In genomic region chr14:80862983-80863382, GRCh38 we compare ENCODE assay signal across 15 cellular contexts.
A peak's percentile ranks its signal among the peaks of the same experiment; 100 is the strongest.
DNase-seq lines count a peak whose midpoint lies in the region; FAIRE-seq and TF ChIP-seq lines count a peak whose summit lies in the region.
"Had no signal": no experiment of that assay in that cellular context is flagged by ENCODE, and none has a peak within 500 bp of the region (broad histone marks: within the 10 kb centered on the region; RNA-seq: fewer than 3 reads in every experiment).

No MANE protein-coding gene starts in this region.

- H3F3A ChIP-seq in Loucy (ENCODE audit: low read depth), result no peaks in the 10 kb centered on the region
- H3F3A ChIP-seq in neural cell (ENCODE audit: insufficient read depth, low read length, poor library complexity, severe bottlenecking), result no peaks in the 10 kb centered on the region

- H3K79me2 ChIP-seq in Loucy (ENCODE audit: insufficient read depth, low read length) (no peaks in the 10 kb centered on the region), neural cell (replicated peaks; ENCODE audit: insufficient read depth, low read length) (no peaks in the 10 kb centered on the region)

- peaks cover 7% of the 10 kb centered on the region for H3K4me1 Mint-ChIP-seq in chondrocyte (ENCODE audit: low read depth)
- H3K4me1 Mint-ChIP-seq: naive thymus-derived CD4-positive, alpha-beta T cell had no signal

- H3K9me3 ChIP-seq in Loucy (ENCODE audit: insufficient read depth, low read depth, low read length), result peaks cover 10% of the 10 kb centered on the region
- peaks cover 2% of the 10 kb centered on the region for H3K9me3 ChIP-seq in neural cell (ENCODE audit: low read length)
- H3K9me3 ChIP-seq in SJCRH30 (replicated peaks), result peaks cover 6% of the 10 kb centered on the region; the same call in 1 of the 2 replicates
- H3K9me3 ChIP-seq: MG63 had no signal

- no peaks in the 10 kb centered on the region for H3K9me2 ChIP-seq in Loucy (replicated peaks; ENCODE audit: low read depth, low read length)
- no peaks in the 10 kb centered on the region for H3K9me2 ChIP-seq in neural cell (ENCODE audit: insufficient read depth, low read length)

- no peak overlapping the region for H3K27ac Mint-ChIP-seq in chondrocyte (ENCODE audit: unreplicated experiment)
- H3K27ac Mint-ChIP-seq: naive thymus-derived CD4-positive, alpha-beta T cell had no signal

- TF ChIP-seq EP300 in neural cell (conservative IDR thresholded peaks at IDR 0.05; ENCODE audit: poor library complexity, severe bottlenecking), result no peak

- H3K4me3 ChIP-seq in Loucy (ENCODE audit: low read length, poor library complexity, severe bottlenecking), result no peak overlapping the region
- no peak overlapping the region for H3K4me3 ChIP-seq in neural cell (ENCODE audit: low read length)
- H3K4me3 ChIP-seq in SJCRH30, result no peak overlapping the region
- H3K4me3 ChIP-seq: MG63 had no signal

- peaks cover 4% of the 10 kb centered on the region for H3K36me3 Mint-ChIP-seq in chondrocyte (ENCODE audit: low read depth)

- H3K27ac ChIP-seq in neural cell (ENCODE audit: low read length) (no peak overlapping the region), SJCRH30 (no peak overlapping the region)
- H3K27ac ChIP-seq: HL-60 had no signal

- no peak overlapping the region for H3K4me2 ChIP-seq in Loucy (ENCODE audit: low read depth, low read length, poor library complexity, severe bottlenecking)
- no peak overlapping the region for H3K4me2 ChIP-seq in neural cell (ENCODE audit: low read length)

- H3K4me1 ChIP-seq in Loucy (ENCODE audit: insufficient read depth, low read length, poor library complexity, severe bottlenecking), result no peaks in the 10 kb centered on the region
- H3K4me1 ChIP-seq in SJCRH30, result no peaks in the 10 kb centered on the region

- H4K20me1 ChIP-seq in Loucy (ENCODE audit: insufficient read depth, low read length, poor library complexity, severe bottlenecking), result no peaks in the 10 kb centered on the region
- H4K20me1 ChIP-seq in neural cell (ENCODE audit: insufficient read depth), result no peaks in the 10 kb centered on the region

- H3K36me3 ChIP-seq in Loucy (ENCODE audit: insufficient read depth, low read length), result peaks cover 12% of the 10 kb centered on the region; the same call in 1 of the 2 replicates
- H3K36me3 ChIP-seq in neural cell (ENCODE audit: insufficient read depth, low read length), result no peaks in the 10 kb centered on the region
- H3K36me3 ChIP-seq in SJCRH30, result no peaks in the 10 kb centered on the region
- H3K36me3 ChIP-seq: MG63 had no signal

- H3K9me3 Mint-ChIP-seq in chondrocyte (ENCODE audit: low read depth), result peaks cover 16% of the 10 kb centered on the region

- TF ChIP-seq CTCF in D721Med (IDR thresholded peaks at IDR 0.05; ENCODE audit: insufficient read depth, missing control alignments) (peak; percentile 24), Loucy (conservative IDR thresholded peaks at IDR 0.05; ENCODE audit: low read length) (peak; percentile 60), chondrocyte (IDR thresholded peaks at IDR 0.05) (peak; percentile 85), neural cell (IDR thresholded peaks at IDR 0.05; ENCODE audit: poor library complexity, severe bottlenecking) (peak; percentile 53)

- H2AFZ ChIP-seq in Loucy (ENCODE audit: low read length) (no peak overlapping the region), neural cell (ENCODE audit: low read depth, low read length) (no peak overlapping the region)

- DNase-seq in D721Med (ENCODE audit: insufficient read length, low spot score) (no peak), chondrocyte (ENCODE audit: low spot score) (no peak), SJCRH30 (no peak), iPS-NIHi7 (ENCODE audit: extremely low spot score) (no peak)
- no peak for DNase-seq in activated T-cell treated with anti-CD3 and anti-CD28 coated beads, Interleukin-2, amount 50 U/mL, for 48 hours
- DNase-seq: activated naive CD4-positive, alpha-beta T cell treated with anti-CD3 and anti-CD28 coated beads, Interleukin-2, amount 50 U/mL, for 16 hours; caudate nucleus; MG63; naive thymus-derived CD4-positive, alpha-beta T cell; NCI-H2107; retina; trophoblast cell had no signal

- peak; percentile 16 for FAIRE-seq in D721Med (lab: Jason Lieb, UNC)

- peak; percentile 59 for TF ChIP-seq RAD21 in neural cell (conservative IDR thresholded peaks at IDR 0.05)

- H3K27me3 Mint-ChIP-seq in chondrocyte (ENCODE audit: low read depth), result no peaks in the 10 kb centered on the region
- H3K27me3 Mint-ChIP-seq: naive thymus-derived CD4-positive, alpha-beta T cell had no signal

- H3K4me3 Mint-ChIP-seq in chondrocyte (ENCODE audit: unreplicated experiment), result no peak overlapping the region
- H3K4me3 Mint-ChIP-seq: naive thymus-derived CD4-positive, alpha-beta T cell had no signal

- no peak overlapping the region for H3K9ac ChIP-seq in Loucy (ENCODE audit: low read depth, low read length, poor library complexity, severe bottlenecking)
- H3K9ac ChIP-seq in neural cell (ENCODE audit: low read length), result no peak overlapping the region

- H3K27me3 ChIP-seq in Loucy (ENCODE audit: insufficient read depth, low read length, poor library complexity, severe bottlenecking) (peaks cover 4% of the 10 kb centered on the region), neural cell (ENCODE audit: insufficient read depth, low read depth, low read length) (no peaks in the 10 kb centered on the region), SJCRH30 (no peaks in the 10 kb centered on the region)
- H3K27me3 ChIP-seq: MG63 had no signal

TF ChIP-seq in neural cell, 6 proteins besides CTCF, POLR2A, EP300 and RAD21:
- TF ChIP-seq TAF1 (IDR thresholded peaks at IDR 0.05; ENCODE audit: low read depth) (no peak), SMC3 (conservative IDR thresholded peaks at IDR 0.05; ENCODE audit: poor library complexity) (peak; percentile 59), EZH2 (IDR thresholded peaks at IDR 0.05; ENCODE audit: borderline replicate concordance, insufficient read depth, low read length, poor library complexity, severe bottlenecking) (no peak), REST (IDR thresholded peaks at IDR 0.05; ENCODE audit: borderline replicate concordance) (no peak), MXI1 (conservative IDR thresholded peaks at IDR 0.05; ENCODE audit: poor library complexity, severe bottlenecking) (no peak), POLR2AphosphoS5 (IDR thresholded peaks at IDR 0.05) (no peak)

Comparison
In these comparisons a context has a peak if more than half of its experiments do, and no peak if none do; other contexts are left out.
1. CTCF ChIP-seq: peak in every context shown above with its lines; median percentile 85 in chondrocyte; 60 in Loucy; 53 in neural cell; 24 in D721Med.